ENCODE assay signal across 2 cellular contexts in the genomic region with DNA sequence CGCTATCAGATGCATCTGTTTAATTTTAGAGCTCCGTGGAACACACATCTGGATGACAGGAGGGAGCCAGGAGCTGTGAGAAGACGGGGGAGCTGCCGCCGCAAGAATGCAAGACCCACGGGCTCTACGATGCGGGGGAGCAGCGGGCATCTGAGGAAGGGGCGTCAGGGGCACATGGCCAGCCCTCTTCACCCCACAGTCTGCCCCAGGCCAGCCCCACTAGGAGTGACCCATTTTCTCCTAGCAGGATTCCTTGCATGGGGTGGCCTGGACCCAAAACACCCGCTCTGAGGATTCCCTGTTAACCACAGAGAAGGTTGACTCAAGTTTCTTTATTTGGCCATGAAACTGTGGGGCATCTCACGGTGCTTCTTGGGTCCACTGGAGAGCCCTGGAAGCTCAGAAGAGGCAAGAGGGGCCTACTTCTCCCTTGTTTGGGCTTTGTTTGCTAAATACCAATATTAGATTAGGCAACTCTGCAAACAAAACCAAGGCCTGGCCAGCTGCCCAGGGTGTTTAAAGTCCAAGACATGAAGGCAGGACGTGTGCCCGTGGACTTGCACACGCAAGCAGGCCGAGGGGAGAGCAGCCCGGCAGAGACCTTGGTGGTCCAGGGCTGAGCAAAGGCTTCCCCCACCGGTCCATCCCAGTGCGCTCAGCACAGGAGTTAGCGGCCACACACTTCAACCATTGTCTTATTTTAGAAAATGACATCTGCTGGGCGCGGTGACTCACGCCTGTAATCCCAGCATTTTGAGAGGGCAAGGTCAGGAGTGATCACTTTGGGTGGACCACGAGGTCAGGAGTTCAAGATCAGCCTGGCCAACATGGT.
TF ChIP-seq lines count a peak whose summit lies in the region.

No MANE protein-coding gene starts in this region.

TF ChIP-seq in K562, 482 proteins besides CTCF, POLR2A, EP300 and RAD21 (continued from another document and continues in another):
- TF ChIP-seq, protein P1, sequence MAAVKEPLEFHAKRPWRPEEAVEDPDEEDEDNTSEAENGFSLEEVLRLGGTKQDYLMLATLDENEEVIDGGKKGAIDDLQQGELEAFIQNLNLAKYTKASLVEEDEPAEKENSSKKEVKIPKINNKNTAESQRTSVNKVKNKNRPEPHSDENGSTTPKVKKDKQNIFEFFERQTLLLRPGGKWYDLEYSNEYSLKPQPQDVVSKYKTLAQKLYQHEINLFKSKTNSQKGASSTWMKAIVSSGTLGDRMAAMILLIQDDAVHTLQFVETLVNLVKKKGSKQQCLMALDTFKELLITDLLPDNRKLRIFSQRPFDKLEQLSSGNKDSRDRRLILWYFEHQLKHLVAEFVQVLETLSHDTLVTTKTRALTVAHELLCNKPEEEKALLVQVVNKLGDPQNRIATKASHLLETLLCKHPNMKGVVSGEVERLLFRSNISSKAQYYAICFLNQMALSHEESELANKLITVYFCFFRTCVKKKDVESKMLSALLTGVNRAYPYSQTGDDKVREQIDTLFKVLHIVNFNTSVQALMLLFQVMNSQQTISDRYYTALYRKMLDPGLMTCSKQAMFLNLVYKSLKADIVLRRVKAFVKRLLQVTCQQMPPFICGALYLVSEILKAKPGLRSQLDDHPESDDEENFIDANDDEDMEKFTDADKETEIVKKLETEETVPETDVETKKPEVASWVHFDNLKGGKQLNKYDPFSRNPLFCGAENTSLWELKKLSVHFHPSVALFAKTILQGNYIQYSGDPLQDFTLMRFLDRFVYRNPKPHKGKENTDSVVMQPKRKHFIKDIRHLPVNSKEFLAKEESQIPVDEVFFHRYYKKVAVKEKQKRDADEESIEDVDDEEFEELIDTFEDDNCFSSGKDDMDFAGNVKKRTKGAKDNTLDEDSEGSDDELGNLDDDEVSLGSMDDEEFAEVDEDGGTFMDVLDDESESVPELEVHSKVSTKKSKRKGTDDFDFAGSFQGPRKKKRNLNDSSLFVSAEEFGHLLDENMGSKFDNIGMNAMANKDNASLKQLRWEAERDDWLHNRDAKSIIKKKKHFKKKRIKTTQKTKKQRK (IDR thresholded peaks at IDR 0.05; ENCODE audit: borderline replicate concordance, low read depth, low read length) = no peak
- TF ChIP-seq HSF4 (CRISPR knock-in tag; IDR thresholded peaks at IDR 0.05; ENCODE audit: borderline replicate concordance) (peak; percentile 55; the same call in 1 of the 2 replicates), ZNF24 (IDR thresholded peaks at IDR 0.05) (peak; percentile 24; the same call in 1 of the 2 replicates), ESRRA (IDR thresholded peaks at IDR 0.05; ENCODE audit: borderline replicate concordance, low read depth) (peak; percentile 83), NFE2 (IDR thresholded peaks at IDR 0.05; ENCODE audit: low read depth) (peak; percentile 19; the same call in 1 of the 2 replicates), E2F3 (CRISPR knock-in tag; IDR thresholded peaks at IDR 0.05) (no peak), LCOR (CRISPR knock-in tag; IDR thresholded peaks at IDR 0.05) (peak; percentile 93), CBFA2T2 (conservative IDR thresholded peaks at IDR 0.05) (peak; percentile 73), BRD9 (IDR thresholded peaks at IDR 0.05; ENCODE audit: low read depth, partially characterized antibody) (no peak), NFRKB (IDR thresholded peaks at IDR 0.05; ENCODE audit: low read depth) (peak; percentile 42; the same call in 1 of the 2 replicates), ZNF41 (CRISPR knock-in tag; conservative IDR thresholded peaks at IDR 0.05) (no peak), ZNF507 (tag; conservative IDR thresholded peaks at IDR 0.05) (no peak)
- TF ChIP-seq, protein P2, sequence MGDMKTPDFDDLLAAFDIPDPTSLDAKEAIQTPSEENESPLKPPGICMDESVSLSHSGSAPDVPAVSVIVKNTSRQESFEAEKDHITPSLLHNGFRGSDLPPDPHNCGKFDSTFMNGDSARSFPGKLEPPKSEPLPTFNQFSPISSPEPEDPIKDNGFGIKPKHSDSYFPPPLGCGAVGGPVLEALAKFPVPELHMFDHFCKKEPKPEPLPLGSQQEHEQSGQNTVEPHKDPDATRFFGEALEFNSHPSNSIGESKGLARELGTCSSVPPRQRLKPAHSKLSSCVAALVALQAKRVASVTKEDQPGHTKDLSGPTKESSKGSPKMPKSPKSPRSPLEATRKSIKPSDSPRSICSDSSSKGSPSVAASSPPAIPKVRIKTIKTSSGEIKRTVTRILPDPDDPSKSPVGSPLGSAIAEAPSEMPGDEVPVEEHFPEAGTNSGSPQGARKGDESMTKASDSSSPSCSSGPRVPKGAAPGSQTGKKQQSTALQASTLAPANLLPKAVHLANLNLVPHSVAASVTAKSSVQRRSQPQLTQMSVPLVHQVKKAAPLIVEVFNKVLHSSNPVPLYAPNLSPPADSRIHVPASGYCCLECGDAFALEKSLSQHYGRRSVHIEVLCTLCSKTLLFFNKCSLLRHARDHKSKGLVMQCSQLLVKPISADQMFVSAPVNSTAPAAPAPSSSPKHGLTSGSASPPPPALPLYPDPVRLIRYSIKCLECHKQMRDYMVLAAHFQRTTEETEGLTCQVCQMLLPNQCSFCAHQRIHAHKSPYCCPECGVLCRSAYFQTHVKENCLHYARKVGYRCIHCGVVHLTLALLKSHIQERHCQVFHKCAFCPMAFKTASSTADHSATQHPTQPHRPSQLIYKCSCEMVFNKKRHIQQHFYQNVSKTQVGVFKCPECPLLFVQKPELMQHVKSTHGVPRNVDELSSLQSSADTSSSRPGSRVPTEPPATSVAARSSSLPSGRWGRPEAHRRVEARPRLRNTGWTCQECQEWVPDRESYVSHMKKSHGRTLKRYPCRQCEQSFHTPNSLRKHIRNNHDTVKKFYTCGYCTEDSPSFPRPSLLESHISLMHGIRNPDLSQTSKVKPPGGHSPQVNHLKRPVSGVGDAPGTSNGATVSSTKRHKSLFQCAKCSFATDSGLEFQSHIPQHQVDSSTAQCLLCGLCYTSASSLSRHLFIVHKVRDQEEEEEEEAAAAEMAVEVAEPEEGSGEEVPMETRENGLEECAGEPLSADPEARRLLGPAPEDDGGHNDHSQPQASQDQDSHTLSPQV (IDR thresholded peaks at IDR 0.05) = peak; percentile 95
- TF ChIP-seq, protein P3, sequence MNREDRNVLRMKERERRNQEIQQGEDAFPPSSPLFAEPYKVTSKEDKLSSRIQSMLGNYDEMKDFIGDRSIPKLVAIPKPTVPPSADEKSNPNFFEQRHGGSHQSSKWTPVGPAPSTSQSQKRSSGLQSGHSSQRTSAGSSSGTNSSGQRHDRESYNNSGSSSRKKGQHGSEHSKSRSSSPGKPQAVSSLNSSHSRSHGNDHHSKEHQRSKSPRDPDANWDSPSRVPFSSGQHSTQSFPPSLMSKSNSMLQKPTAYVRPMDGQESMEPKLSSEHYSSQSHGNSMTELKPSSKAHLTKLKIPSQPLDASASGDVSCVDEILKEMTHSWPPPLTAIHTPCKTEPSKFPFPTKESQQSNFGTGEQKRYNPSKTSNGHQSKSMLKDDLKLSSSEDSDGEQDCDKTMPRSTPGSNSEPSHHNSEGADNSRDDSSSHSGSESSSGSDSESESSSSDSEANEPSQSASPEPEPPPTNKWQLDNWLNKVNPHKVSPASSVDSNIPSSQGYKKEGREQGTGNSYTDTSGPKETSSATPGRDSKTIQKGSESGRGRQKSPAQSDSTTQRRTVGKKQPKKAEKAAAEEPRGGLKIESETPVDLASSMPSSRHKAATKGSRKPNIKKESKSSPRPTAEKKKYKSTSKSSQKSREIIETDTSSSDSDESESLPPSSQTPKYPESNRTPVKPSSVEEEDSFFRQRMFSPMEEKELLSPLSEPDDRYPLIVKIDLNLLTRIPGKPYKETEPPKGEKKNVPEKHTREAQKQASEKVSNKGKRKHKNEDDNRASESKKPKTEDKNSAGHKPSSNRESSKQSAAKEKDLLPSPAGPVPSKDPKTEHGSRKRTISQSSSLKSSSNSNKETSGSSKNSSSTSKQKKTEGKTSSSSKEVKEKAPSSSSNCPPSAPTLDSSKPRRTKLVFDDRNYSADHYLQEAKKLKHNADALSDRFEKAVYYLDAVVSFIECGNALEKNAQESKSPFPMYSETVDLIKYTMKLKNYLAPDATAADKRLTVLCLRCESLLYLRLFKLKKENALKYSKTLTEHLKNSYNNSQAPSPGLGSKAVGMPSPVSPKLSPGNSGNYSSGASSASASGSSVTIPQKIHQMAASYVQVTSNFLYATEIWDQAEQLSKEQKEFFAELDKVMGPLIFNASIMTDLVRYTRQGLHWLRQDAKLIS (CRISPR knock-in tag; IDR thresholded peaks at IDR 0.05) = no peak

TF ChIP-seq in HepG2, 621 proteins besides CTCF, POLR2A, EP300 and RAD21 (continued from another document and continues in another):
- TF ChIP-seq, protein P4, sequence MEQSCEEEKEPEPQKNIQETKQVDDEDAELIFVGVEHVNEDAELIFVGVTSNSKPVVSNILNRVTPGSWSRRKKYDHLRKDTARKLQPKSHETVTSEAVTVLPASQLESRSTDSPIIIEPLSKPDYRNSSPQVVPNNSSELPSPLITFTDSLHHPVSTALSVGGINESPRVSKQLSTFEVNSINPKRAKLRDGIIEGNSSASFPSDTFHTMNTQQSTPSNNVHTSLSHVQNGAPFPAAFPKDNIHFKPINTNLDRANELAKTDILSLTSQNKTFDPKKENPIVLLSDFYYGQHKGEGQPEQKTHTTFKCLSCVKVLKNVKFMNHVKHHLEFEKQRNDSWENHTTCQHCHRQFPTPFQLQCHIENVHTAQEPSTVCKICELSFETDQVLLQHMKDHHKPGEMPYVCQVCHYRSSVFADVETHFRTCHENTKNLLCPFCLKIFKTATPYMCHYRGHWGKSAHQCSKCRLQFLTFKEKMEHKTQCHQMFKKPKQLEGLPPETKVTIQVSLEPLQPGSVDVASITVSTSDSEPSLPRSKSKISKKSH (CRISPR knock-in tag; IDR thresholded peaks at IDR 0.05; ENCODE audit: borderline replicate concordance) = no peak; the same call in 1 of the 2 replicates
- TF ChIP-seq KDM6A (CRISPR knock-in tag; IDR thresholded peaks at IDR 0.05; ENCODE audit: low read depth) (peak; percentile 97), MTA1 (CRISPR knock-in tag; IDR thresholded peaks at IDR 0.05; ENCODE audit: borderline replicate concordance) (peak; percentile 99), FLYWCH1 (CRISPR knock-in tag; IDR thresholded peaks at IDR 0.05) (no peak), FOXM1 (CRISPR knock-in tag; IDR thresholded peaks at IDR 0.05) (no peak), SOX13 (IDR thresholded peaks at IDR 0.05) (peak; percentile 89), SOX13 (CRISPR knock-in tag; conservative IDR thresholded peaks at IDR 0.05 in 1 of 2, IDR thresholded peaks at IDR 0.05 in 1 of 2) (peak in 1 of 2 experiments; percentile 95; a peak in 2 of 4 replicates), MAFG (CRISPR knock-in tag; IDR thresholded peaks at IDR 0.05) (no peak), ZNF264 (CRISPR knock-in tag; IDR thresholded peaks at IDR 0.05) (peak; percentile 99; the same call in 1 of the 2 replicates), ZKSCAN5 (CRISPR knock-in tag; IDR thresholded peaks at IDR 0.05) (no peak), TAF1 (CRISPR knock-in tag; IDR thresholded peaks at IDR 0.05) (peak; percentile 30; the same call in 1 of the 2 replicates), NFRKB (IDR thresholded peaks at IDR 0.05) (no peak), FOXK2 (IDR thresholded peaks at IDR 0.05) (no peak)
- TF ChIP-seq, protein P5, sequence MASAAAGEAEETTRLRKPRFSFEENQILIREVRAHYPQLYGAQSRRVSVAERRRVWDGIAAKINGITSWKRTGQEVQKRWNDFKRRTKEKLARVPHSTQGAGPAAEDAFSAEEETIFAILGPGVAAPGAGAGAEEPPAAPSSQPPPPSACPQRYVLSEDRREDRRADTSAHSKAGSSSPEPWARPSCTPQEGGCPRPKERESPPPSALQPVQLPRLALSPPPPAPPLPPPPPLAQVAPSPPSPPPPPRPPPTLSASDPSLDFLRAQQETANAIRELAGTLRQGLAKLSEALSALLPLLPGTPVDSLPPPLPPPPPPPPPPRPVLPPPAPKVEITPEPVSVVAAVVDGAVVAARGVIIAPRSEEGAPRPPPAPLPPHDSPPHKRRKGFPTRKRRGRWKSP (CRISPR knock-in tag; IDR thresholded peaks at IDR 0.05) = peak; percentile 77
- TF ChIP-seq, protein P6, sequence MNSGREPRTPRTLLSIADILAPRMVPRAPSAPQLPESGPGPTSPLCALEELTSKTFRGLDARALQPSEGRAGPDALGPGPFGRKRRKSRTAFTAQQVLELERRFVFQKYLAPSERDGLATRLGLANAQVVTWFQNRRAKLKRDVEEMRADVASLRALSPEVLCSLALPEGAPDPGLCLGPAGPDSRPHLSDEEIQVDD (CRISPR knock-in tag; IDR thresholded peaks at IDR 0.05; ENCODE audit: borderline replicate concordance) = no peak
- TF ChIP-seq, protein P7, sequence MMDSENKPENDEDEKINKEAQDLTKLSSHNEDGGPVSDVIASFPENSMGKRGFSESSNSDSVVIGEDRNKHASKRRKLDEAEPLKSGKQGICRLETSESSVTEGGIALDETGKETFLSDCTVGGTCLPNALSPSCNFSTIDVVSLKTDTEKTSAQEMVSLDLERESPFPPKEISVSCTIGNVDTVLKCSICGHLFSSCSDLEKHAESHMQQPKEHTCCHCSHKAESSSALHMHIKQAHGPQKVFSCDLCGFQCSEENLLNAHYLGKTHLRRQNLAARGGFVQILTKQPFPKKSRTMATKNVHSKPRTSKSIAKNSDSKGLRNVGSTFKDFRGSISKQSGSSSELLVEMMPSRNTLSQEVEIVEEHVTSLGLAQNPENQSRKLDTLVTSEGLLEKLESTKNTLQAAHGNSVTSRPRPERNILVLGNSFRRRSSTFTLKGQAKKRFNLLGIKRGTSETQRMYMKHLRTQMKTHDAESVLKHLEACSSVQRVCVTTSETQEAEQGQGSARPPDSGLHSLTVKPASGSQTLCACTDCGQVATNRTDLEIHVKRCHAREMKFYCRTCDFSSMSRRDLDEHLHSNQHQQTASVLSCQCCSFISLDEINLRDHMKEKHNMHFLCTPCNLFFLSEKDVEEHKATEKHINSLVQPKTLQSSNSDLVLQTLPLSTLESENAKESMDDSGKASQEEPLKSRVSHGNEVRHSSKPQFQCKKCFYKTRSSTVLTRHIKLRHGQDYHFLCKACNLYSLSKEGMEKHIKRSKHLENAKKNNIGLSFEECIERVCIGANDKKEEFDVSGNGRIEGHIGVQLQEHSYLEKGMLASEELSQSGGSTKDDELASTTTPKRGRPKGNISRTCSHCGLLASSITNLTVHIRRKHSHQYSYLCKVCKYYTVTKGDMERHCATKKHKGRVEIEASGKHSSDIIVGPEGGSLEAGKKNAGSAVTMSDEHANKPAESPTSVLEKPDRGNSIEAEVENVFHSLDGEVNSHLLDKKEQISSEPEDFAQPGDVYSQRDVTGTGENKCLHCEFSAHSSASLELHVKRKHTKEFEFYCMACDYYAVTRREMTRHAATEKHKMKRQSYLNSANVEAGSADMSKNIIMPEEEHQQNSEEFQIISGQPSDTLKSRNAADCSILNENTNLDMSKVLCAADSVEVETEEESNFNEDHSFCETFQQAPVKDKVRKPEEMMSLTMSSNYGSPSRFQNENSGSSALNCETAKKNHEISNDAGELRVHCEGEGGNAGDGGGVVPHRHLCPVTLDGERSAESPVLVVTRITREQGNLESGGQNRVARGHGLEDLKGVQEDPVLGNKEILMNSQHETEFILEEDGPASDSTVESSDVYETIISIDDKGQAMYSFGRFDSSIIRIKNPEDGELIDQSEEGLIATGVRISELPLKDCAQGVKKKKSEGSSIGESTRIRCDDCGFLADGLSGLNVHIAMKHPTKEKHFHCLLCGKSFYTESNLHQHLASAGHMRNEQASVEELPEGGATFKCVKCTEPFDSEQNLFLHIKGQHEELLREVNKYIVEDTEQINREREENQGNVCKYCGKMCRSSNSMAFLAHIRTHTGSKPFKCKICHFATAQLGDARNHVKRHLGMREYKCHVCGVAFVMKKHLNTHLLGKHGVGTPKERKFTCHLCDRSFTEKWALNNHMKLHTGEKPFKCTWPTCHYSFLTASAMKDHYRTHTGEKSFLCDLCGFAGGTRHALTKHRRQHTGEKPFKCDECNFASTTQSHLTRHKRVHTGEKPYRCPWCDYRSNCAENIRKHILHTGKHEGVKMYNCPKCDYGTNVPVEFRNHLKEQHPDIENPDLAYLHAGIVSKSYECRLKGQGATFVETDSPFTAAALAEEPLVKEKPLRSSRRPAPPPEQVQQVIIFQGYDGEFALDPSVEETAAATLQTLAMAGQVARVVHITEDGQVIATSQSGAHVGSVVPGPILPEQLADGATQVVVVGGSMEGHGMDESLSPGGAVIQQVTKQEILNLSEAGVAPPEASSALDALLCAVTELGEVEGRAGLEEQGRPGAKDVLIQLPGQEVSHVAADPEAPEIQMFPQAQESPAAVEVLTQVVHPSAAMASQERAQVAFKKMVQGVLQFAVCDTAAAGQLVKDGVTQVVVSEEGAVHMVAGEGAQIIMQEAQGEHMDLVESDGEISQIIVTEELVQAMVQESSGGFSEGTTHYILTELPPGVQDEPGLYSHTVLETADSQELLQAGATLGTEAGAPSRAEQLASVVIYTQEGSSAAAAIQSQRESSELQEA (CRISPR knock-in tag; IDR thresholded peaks at IDR 0.05; ENCODE audit: not compliant biosample characterization) = no peak
